In genomic region chr7:110943686-110944350, GRCh38 we compare ENCODE assay signal across 23 cellular contexts.
DNase-seq lines count a peak whose midpoint lies in the region; ATAC-seq, FAIRE-seq and TF ChIP-seq lines count a peak whose summit lies in the region.
"Had no signal": no experiment of that assay in that cellular context is flagged by ENCODE, and none has a peak within 500 bp of the region (broad histone marks: within the 10 kb centered on the region; RNA-seq: fewer than 3 reads in every experiment).

No MANE protein-coding gene starts in this region.

- no peaks in the 10 kb centered on the region for H4K20me1 ChIP-seq in OCI-LY3 (ENCODE audit: insufficient read depth, low read length)

- H3K4me1 ChIP-seq in OCI-LY3 (ENCODE audit: low read length) = peaks cover 11% of the 10 kb centered on the region

- H3K79me2 ChIP-seq in OCI-LY3 (ENCODE audit: low read length) = no peaks in the 10 kb centered on the region

- TF ChIP-seq CTCF in D721Med (IDR thresholded peaks at IDR 0.05; ENCODE audit: insufficient read depth, missing control alignments) = no peak
- no peak for TF ChIP-seq CTCF in OCI-LY3 (IDR thresholded peaks at IDR 0.05; ENCODE audit: low read depth, low read length)
- TF ChIP-seq CTCF in retinal pigment epithelial cell (conservative IDR thresholded peaks at IDR 0.05; ENCODE audit: low read depth, low read length) = no peak

- peak; percentile 6 for FAIRE-seq in D721Med (lab: Jason Lieb, UNC)

- no peak for ATAC-seq in GM21619 (IDR thresholded peaks at IDR 0.05; ENCODE audit: unreplicated experiment)
- no peak for ATAC-seq in HG03159 (IDR thresholded peaks at IDR 0.05; ENCODE audit: unreplicated experiment)
- ATAC-seq: natural killer cell, Right ventricle myocardium inferior had no signal

- H3K36me3 ChIP-seq in OCI-LY3 (replicated peaks; ENCODE audit: low read depth, low read length) = no peaks in the 10 kb centered on the region

- H3K9me3 ChIP-seq in OCI-LY3 (ENCODE audit: insufficient read depth, low read length) = no peaks in the 10 kb centered on the region

- H3K4me3 ChIP-seq in OCI-LY3 (ENCODE audit: low read length) = no peak overlapping the region
- no peak overlapping the region for H3K4me3 ChIP-seq in retinal pigment epithelial cell (ENCODE audit: low read length)
- H3K4me3 ChIP-seq: skin epidermis had no signal

- H3K27ac ChIP-seq in OCI-LY3 (ENCODE audit: low read length) = no peak overlapping the region
- H3K27ac ChIP-seq: skin epidermis had no signal

- no peaks in the 10 kb centered on the region for H3K27me3 ChIP-seq in OCI-LY3 (ENCODE audit: low read depth, low read length)

- DNase-seq in D721Med (ENCODE audit: insufficient read length, low spot score) = no peak
- peak; percentile 87 for DNase-seq in fibroblast of gingiva (ENCODE audit: low read depth)
- peak; percentile 65 for DNase-seq in retinal pigment epithelial cell (ENCODE audit: low read depth)
- no peak for DNase-seq in NCI-H510A treated with DMSO at 0.1 percent for 48 hours (lab: John Stamatoyannopoulos, UW)
- DNase-seq in activated gamma-delta T cell (lab: John Stamatoyannopoulos, UW) = no peak
- DNase-seq: activated CD4-positive, alpha-beta T cell treated with anti-CD3 and anti-CD28 coated beads, Interleukin-2, amount 10 ng/mL, durations not matched to agents 24 days and 14 days; amniotic stem cell; central memory CD4-positive, alpha-beta T cell; effector CD8-positive, alpha-beta T cell; hypothalamus; Kasumi-1; natural killer cell; NCI-H1048; NCI-H2029 treated with DMSO at 0.1 percent for 48 hours; NCI-H510A; posterior cingulate gyrus; stimulated activated CD4-positive, alpha-beta T cell treated with anti-CD3 and anti-CD28 coated beads, Interleukin-2, amount 100 ng/mL, for 48 hours; T-helper 1 cell had no signal

- H3K4me2 ChIP-seq in OCI-LY3 (ENCODE audit: low read length) = peak overlapping the region; percentile 18

- H3K9ac ChIP-seq in OCI-LY3 (ENCODE audit: low read length) = no peak overlapping the region

- H2AFZ ChIP-seq in OCI-LY3 (ENCODE audit: low read depth, low read length) = no peak overlapping the region

Comparison
In these comparisons a context has a peak if more than half of its experiments do, and no peak if none do; other contexts are left out.
1. DNase-seq: peak in fibroblast of gingiva (single experiment) and retinal pigment epithelial cell (single experiment); none in D721Med (single experiment), NCI-H510A treated with DMSO at 0.1 percent for 48 hours (single experiment) and activated gamma-delta T cell (single experiment).